Comparison of ENCODE assay signal across 29 cellular contexts in genomic region chr2:233412405-233412804, GRCh38. TPM values are rescaled to one million over a fixed set of nuclear protein-coding genes. Genes with fewer than 3 reads are reported as not detected.
DNase-seq lines count a peak whose midpoint lies in the region; TF ChIP-seq lines count a peak whose summit lies in the region.
"Had no signal": no experiment of that assay in that cellular context is flagged by ENCODE, and none has a peak within 500 bp of the region (broad histone marks: within the 10 kb centered on the region; RNA-seq: fewer than 3 reads in every experiment).

No MANE protein-coding gene starts in this region.

- intact Hi-C loops in activated naive CD4-positive, alpha-beta T cell treated with anti-CD3 and anti-CD28 coated beads for 36 hours (cut with micrococcal nuclease): no loop called here
- intact Hi-C loops in stomach (cut with DNase I; ENCODE audit: low total_unique reads): no loop called here

- H3K27me3 Mint-ChIP-seq in activated naive CD4-positive, alpha-beta T cell treated with anti-CD3 and anti-CD28 coated beads for 36 hours (ENCODE audit: low read depth): no peaks in the 10 kb centered on the region
- H3K27me3 Mint-ChIP-seq: stimulated activated memory B cell treated with anti-CD40 and anti-IgM and Interleukin-4, amounts not matched to agents 10 μg/mL and 1 μg/mL and 100 μg/mL, for 72 hours had no signal

- H3K27me3 ChIP-seq in stomach: no peaks in the 10 kb centered on the region
- H3K27me3 ChIP-seq: BE2C, ovary, suprapubic skin, uterus had no signal

- no peak for TF ChIP-seq EP300 in stomach (IDR thresholded peaks at IDR 0.05)

- peak overlapping the region; percentile 8 for H3K27ac Mint-ChIP-seq in activated naive CD4-positive, alpha-beta T cell treated with anti-CD3 and anti-CD28 coated beads for 36 hours
- H3K27ac Mint-ChIP-seq: H9 had no signal

- peaks cover 29% of the 10 kb centered on the region for H3K36me3 Mint-ChIP-seq in activated naive CD4-positive, alpha-beta T cell treated with anti-CD3 and anti-CD28 coated beads for 36 hours (ENCODE audit: low read depth)

- 94 to 95% (median 94%) methylated on average over 3 of the region's 3 CpGs for WGBS in stomach, 5 donors

- TF ChIP-seq POLR2A in stomach (IDR thresholded peaks at IDR 0.05): no peak

- H3K9me3 Mint-ChIP-seq in activated naive CD4-positive, alpha-beta T cell treated with anti-CD3 and anti-CD28 coated beads for 36 hours: peaks cover 20% of the 10 kb centered on the region

- H3K4me3 Mint-ChIP-seq in activated naive CD4-positive, alpha-beta T cell treated with anti-CD3 and anti-CD28 coated beads for 36 hours: no peak overlapping the region
- H3K4me3 Mint-ChIP-seq: H9; nephron; stimulated activated memory B cell treated with anti-CD40 and anti-IgM and Interleukin-4, amounts not matched to agents 10 μg/mL and 1 μg/mL and 100 μg/mL, for 72 hours had no signal

- DNase-seq in activated naive CD4-positive, alpha-beta T cell treated with anti-CD3 and anti-CD28 coated beads for 36 hours: no peak
- DNase-seq in activated naive CD4-positive, alpha-beta T cell (lab: John Stamatoyannopoulos, UW): no peak
- DNase-seq in NCI-H460 (ENCODE audit: extremely low read depth, low read depth) (peak; percentile 33), epithelial cell of esophagus (ENCODE audit: low read depth) (peak; percentile 63), stomach (no peak), NCI-H1092 treated with DMSO at 0.1 percent for 48 hours (lab: John Stamatoyannopoulos, UW) (no peak), NCI-H1417 treated with DMSO at 0.1 percent for 48 hours (lab: John Stamatoyannopoulos, UW) (no peak), SHP77 treated with DMSO at 0.1 percent for 48 hours (lab: John Stamatoyannopoulos, UW) (no peak)
- DNase-seq: activated CD4-positive, CD25-positive, alpha-beta regulatory T cell treated with anti-CD3 and anti-CD28 coated beads, Interleukin-2, amount 50 U/mL, for 72 hours; activated gamma-delta T cell; activated T-cell treated with anti-CD3 and anti-CD28 coated beads for 4 hours; amniotic stem cell; BE2C; Caco-2; DMS79; GDM1; H9; left ventricle myocardium superior; NCI-H1092; NCI-H2029; NCI-H526 treated with DMSO at 0.1 percent for 48 hours; ovary; retina; RPMI8226; stimulated activated CD4-positive, alpha-beta T cell treated with anti-CD3 and anti-CD28 coated beads, Interleukin-4, amount 100 ng/mL, for 4 hours; uterus had no signal

- H3K27ac ChIP-seq in stomach: peak overlapping the region in 4 of 5 donors; percentile 90 to 94 (median 91)
- H3K27ac ChIP-seq: ovary, suprapubic skin, uterus had no signal

- H3K4me3 ChIP-seq in epithelial cell of esophagus (ENCODE audit: low read length) (no peak overlapping the region), stomach (no peak overlapping the region)
- H3K4me3 ChIP-seq: ovary, suprapubic skin, uterus had no signal

- H3K36me3 ChIP-seq in stomach: no peaks in the 10 kb centered on the region
- H3K36me3 ChIP-seq: ovary, suprapubic skin, uterus had no signal

- peaks cover 55 to 82% (median 69%) of the 10 kb centered on the region in 4 donors for H3K4me1 ChIP-seq in stomach

- CTCF ChIA-PET in activated naive CD4-positive, alpha-beta T cell treated with anti-CD3 and anti-CD28 coated beads for 36 hours (lab: Charles Lee): no interaction called here

- no peak for TF ChIP-seq CTCF in epithelial cell of esophagus (IDR thresholded peaks at IDR 0.05; ENCODE audit: insufficient read depth, low read depth, low read length, missing control alignments)
- no peak for TF ChIP-seq CTCF in stomach (IDR thresholded peaks at IDR 0.05)

- peaks cover 84% of the 10 kb centered on the region for H3K4me1 Mint-ChIP-seq in activated naive CD4-positive, alpha-beta T cell treated with anti-CD3 and anti-CD28 coated beads for 36 hours (ENCODE audit: low read depth)

- H3K9me3 ChIP-seq in stomach: peaks cover 0 to 7% (median 0%) of the 10 kb centered on the region in 4 donors
- H3K9me3 ChIP-seq: BE2C, suprapubic skin had no signal

RNA-seq across cellular contexts. Expression of gene DGKD, which starts 58.1 kb away (rescaled TPM):
- total RNA-seq in activated naive CD4-positive, alpha-beta T cell treated with anti-CD3 and anti-CD28 coated beads for 36 hours: 10 to 100 TPM; 68.9 to 72.3 TPM
- total RNA-seq in NCI-H460 (2014; rRNA removed; shearing (Covaris generic)): 183 and 195 TPM in 2 replicates
- polyA plus RNA-seq in NCI-H460 (2014; cell fraction: nucleus; rRNA removed): 219 and 294 TPM in 2 replicates
- total RNA-seq in stomach: 100 to 1,000 TPM; 191 to 471 (median 216) TPM
- polyA plus RNA-seq in stomach: 10 to 100 TPM; 21.9 to 85.4 (median 25.2) TPM

Comparison
In these comparisons a context has a peak if more than half of its experiments do, and no peak if none do; other contexts are left out.
1. DNase-seq: peak in NCI-H460 (single experiment) and epithelial cell of esophagus (single experiment); none in activated naive CD4-positive, alpha-beta T cell treated with anti-CD3 and anti-CD28 coated beads for 36 hours (single experiment), activated naive CD4-positive, alpha-beta T cell (0 of 4), stomach (single experiment), NCI-H1092 treated with DMSO at 0.1 percent for 48 hours (single experiment), NCI-H1417 treated with DMSO at 0.1 percent for 48 hours (single experiment) and SHP77 treated with DMSO at 0.1 percent for 48 hours (single experiment).